8 cellular contexts compared by ENCODE assay signal in the genomic region with DNA sequence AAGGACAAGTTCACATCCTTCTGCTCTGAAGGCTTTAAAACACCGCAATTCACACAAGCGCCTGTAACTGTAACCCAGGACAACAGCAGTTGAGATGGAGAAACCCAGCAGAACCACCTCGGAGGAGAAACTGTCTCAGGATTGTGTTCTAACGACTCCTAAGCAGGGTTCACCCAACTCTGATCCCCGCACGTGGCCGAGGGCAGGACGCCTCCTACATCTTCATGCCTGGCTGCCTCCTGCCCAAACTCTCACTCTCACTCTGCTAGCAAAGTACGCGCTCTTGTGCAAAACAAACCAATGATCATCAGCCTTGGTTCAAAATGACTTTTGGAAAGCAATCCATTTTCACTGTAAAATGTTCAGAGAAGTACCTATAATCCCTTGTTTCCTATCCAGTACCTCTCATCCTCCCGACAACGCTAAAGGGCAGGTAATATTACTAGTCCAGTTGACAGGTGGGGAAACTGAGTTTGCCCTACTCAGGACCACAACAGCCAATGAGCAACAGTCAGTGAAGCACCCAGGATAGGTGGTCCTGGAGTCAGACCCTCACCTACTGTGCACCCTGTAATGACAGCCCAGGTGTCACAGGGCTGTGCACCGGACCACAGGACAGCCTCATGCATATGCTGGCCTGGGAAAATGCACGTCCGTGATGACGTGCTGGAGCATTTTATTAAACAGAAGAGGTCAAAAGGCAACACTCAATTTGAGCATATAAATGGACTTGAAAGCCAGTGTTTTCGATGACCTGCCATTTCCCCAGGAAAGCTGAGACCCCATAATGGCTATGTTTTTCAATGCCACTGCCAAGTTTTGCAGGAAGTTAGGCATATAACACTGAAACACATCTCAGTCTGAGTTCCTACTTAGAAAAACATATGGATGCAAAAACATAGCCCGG. TPM values are rescaled to one million over a fixed set of nuclear protein-coding genes. Genes with fewer than 3 reads are reported as not detected.
DNase-seq lines count a peak whose midpoint lies in the region; ATAC-seq and TF ChIP-seq lines count a peak whose summit lies in the region.

No MANE protein-coding gene starts in this region.

- H3K27me3 Mint-ChIP-seq in activated CD8-positive, alpha-beta memory T cell treated with anti-CD3 and anti-CD28 coated beads, Interleukin-2, amount 10 ng/mL, durations not matched to agents 7 days and 5 days = no peaks in the 10 kb centered on the region

- H3K27ac ChIP-seq in Peyer's patch (peak overlapping the region in 3 of 4 donors; percentile 28 to 82 (median 61)), subcutaneous abdominal adipose tissue (ENCODE audit: low read depth, low read length) (peak overlapping the region; percentile 11)

- H3K36me3 Mint-ChIP-seq in activated CD8-positive, alpha-beta memory T cell treated with anti-CD3 and anti-CD28 coated beads, Interleukin-2, amount 10 ng/mL, durations not matched to agents 7 days and 5 days = peaks cover 15% of the 10 kb centered on the region

- TF ChIP-seq POLR2A in Peyer's patch (IDR thresholded peaks at IDR 0.05) = no peak

- DNase-seq in activated CD8-positive, alpha-beta memory T cell treated with anti-CD3 and anti-CD28 coated beads, Interleukin-2, amount 10 ng/mL, durations not matched to agents 7 days and 5 days = no peak
- DNase-seq in activated CD8-positive, alpha-beta memory T cell treated with anti-CD3 and anti-CD28 coated beads, Interleukin-2, amount 50 U/mL, for 4 hours = no peak
- DNase-seq in Peyer's patch (peak in 2 of 3 donors; percentile 73 to 77), germinal center (ENCODE audit: low spot score) (peak; percentile 63), MG63 (no peak), NCI-H226 (no peak)
- DNase-seq in effector CD4-positive, alpha-beta T cell = no peak

- H3K36me3 ChIP-seq in Peyer's patch (peaks cover 0 to 4% (median 0%) of the 10 kb centered on the region in 3 donors), subcutaneous abdominal adipose tissue (ENCODE audit: control insufficient read depth in 5 of 5, insufficient read depth in 5 of 5, low read length in 5 of 5) (no peaks in the 10 kb centered on the region), MG63 (peaks cover 21% of the 10 kb centered on the region)

- CTCF ChIA-PET in activated CD8-positive, alpha-beta memory T cell treated with anti-CD3 and anti-CD28 coated beads, Interleukin-2, amount 10 ng/mL, durations not matched to agents 7 days and 5 days (lab: Charles Lee) = interaction anchor here (0.8 kb wide), 1 partner anchor 8 kb away, joined by 3 read pairs; no protein-coding TSS in a partner anchor

- H3K9ac ChIP-seq in subcutaneous abdominal adipose tissue (ENCODE audit: low read length in 5 of 5) = peak overlapping the region in 3 of 5 donors; percentile 38 to 41 (median 39)

- H3K27ac Mint-ChIP-seq in activated CD8-positive, alpha-beta memory T cell treated with anti-CD3 and anti-CD28 coated beads, Interleukin-2, amount 10 ng/mL, durations not matched to agents 7 days and 5 days = peak overlapping the region; percentile 87

- peaks cover 4% of the 10 kb centered on the region for H3K9me3 Mint-ChIP-seq in activated CD8-positive, alpha-beta memory T cell treated with anti-CD3 and anti-CD28 coated beads, Interleukin-2, amount 10 ng/mL, durations not matched to agents 7 days and 5 days (ENCODE audit: low read depth)

- H3K4me1 ChIP-seq in Peyer's patch = peaks cover 0 to 29% (median 23%) of the 10 kb centered on the region in 4 donors
- H3K4me1 ChIP-seq in subcutaneous abdominal adipose tissue (ENCODE audit: control insufficient read depth in 5 of 5, insufficient read depth in 5 of 5, low read length in 5 of 5) = peaks cover 12 to 58% (median 41%) of the 10 kb centered on the region in 5 donors

- H3K4me3 ChIP-seq in Peyer's patch = peak overlapping the region in 1 of 4 donors; percentile 0
- H3K4me3 ChIP-seq in subcutaneous abdominal adipose tissue (ENCODE audit: low read depth in 1 of 5, low read length in 5 of 5) = peak overlapping the region in 2 of 5 donors; percentile 3 to 31
- no peak overlapping the region for H3K4me3 ChIP-seq in MG63

- no peak for ATAC-seq in activated CD8-positive, alpha-beta memory T cell treated with anti-CD3 and anti-CD28 coated beads, Interleukin-2, amount 10 ng/mL, durations not matched to agents 7 days and 5 days

- H3K4me3 Mint-ChIP-seq in activated CD8-positive, alpha-beta memory T cell treated with anti-CD3 and anti-CD28 coated beads, Interleukin-2, amount 10 ng/mL, durations not matched to agents 7 days and 5 days = no peak overlapping the region

- H3K9me3 ChIP-seq in Peyer's patch (no peaks in the 10 kb centered on the region), subcutaneous abdominal adipose tissue (ENCODE audit: control insufficient read depth in 5 of 5, low read length in 5 of 5) (no peaks in the 10 kb centered on the region), MG63 (no peaks in the 10 kb centered on the region)

- H3K4me1 Mint-ChIP-seq in activated CD8-positive, alpha-beta memory T cell treated with anti-CD3 and anti-CD28 coated beads, Interleukin-2, amount 10 ng/mL, durations not matched to agents 7 days and 5 days = peaks cover 62% of the 10 kb centered on the region

- TF ChIP-seq CTCF in Peyer's patch (IDR thresholded peaks at IDR 0.05) = no peak

- H3K27me3 ChIP-seq in Peyer's patch (no peaks in the 10 kb centered on the region), subcutaneous abdominal adipose tissue (ENCODE audit: control insufficient read depth in 5 of 5, insufficient read depth in 4 of 5, low read length in 5 of 5) (no peaks in the 10 kb centered on the region), MG63 (no peaks in the 10 kb centered on the region)

RNA-seq across cellular contexts. Expression of gene EPS15L1, which starts 25.4 kb away (rescaled TPM):
- 10 to 100 TPM; 40.7 to 42.6 TPM for total RNA-seq in activated CD8-positive, alpha-beta memory T cell treated with anti-CD3 and anti-CD28 coated beads, Interleukin-2, amount 10 ng/mL, durations not matched to agents 7 days and 5 days
- total RNA-seq in Peyer's patch = 10 to 100 TPM; 18.2 to 37.0 (median 35.2) TPM
- 14.7 and 23.1 TPM in 2 replicates for total RNA-seq in MG63 (2014; rRNA removed; shearing (Covaris generic); ENCODE audit: low replicate concordance)

RNA-seq across cellular contexts. Expression of gene CALR3, which starts 49.6 kb away (rescaled TPM):
- total RNA-seq in activated CD8-positive, alpha-beta memory T cell treated with anti-CD3 and anti-CD28 coated beads, Interleukin-2, amount 10 ng/mL, durations not matched to agents 7 days and 5 days = not detected
- not detected for total RNA-seq in Peyer's patch
- total RNA-seq in MG63 (2014; rRNA removed; shearing (Covaris generic); ENCODE audit: low replicate concordance) = not detected in 2 replicates

RNA-seq across cellular contexts. Expression of gene C19orf44, which starts 49.8 kb away (rescaled TPM):
- total RNA-seq in activated CD8-positive, alpha-beta memory T cell treated with anti-CD3 and anti-CD28 coated beads, Interleukin-2, amount 10 ng/mL, durations not matched to agents 7 days and 5 days = 1 to 10 TPM; 3.5 to 3.6 TPM
- total RNA-seq in Peyer's patch = 10 to 100 TPM in 1 of 4 donors, 1 to 10 TPM in 3; 3.7 to 13.2 (median 8.0) TPM
- total RNA-seq in MG63 (2014; rRNA removed; shearing (Covaris generic); ENCODE audit: low replicate concordance) = 9.8 and 21.4 TPM in 2 replicates

Comparison
In these comparisons a context has a peak if more than half of its experiments do, and no peak if none do; other contexts are left out.
1. DNase-seq: peak in Peyer's patch (2 of 3) and germinal center (single experiment); none in activated CD8-positive, alpha-beta memory T cell treated with anti-CD3 and anti-CD28 coated beads, Interleukin-2, amount 10 ng/mL, durations not matched to agents 7 days and 5 days (single experiment), activated CD8-positive, alpha-beta memory T cell treated with anti-CD3 and anti-CD28 coated beads, Interleukin-2, amount 50 U/mL, for 4 hours (single experiment), MG63 (single experiment), NCI-H226 (single experiment) and effector CD4-positive, alpha-beta T cell (single experiment).